8 cellular contexts compared by ENCODE assay signal in the genomic region with DNA sequence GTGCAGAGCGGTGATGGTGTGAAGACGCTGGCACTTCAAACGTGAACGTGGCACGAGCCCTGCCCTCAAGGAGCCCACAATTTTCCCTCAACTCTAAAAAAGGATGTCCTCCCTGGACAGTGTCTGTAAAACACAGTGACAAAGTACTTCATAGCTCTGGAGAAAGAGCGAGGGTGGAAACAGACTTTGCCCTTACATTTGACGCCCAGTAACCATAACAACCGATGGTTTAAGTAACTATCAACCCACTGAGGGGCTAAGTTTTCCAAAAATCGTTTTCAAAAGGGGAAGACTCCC. TPM values are rescaled to one million over a fixed set of nuclear protein-coding genes. Genes with fewer than 3 reads are reported as not detected.
DNase-seq lines count a peak whose midpoint lies in the region; ATAC-seq and TF ChIP-seq lines count a peak whose summit lies in the region.

No MANE protein-coding gene starts in this region.

- H3K4ac ChIP-seq in trophoblast cell (ENCODE audit: low read depth, low read length): peak overlapping the region; percentile 95

- no peak overlapping the region for H3K23ac ChIP-seq in trophoblast cell (ENCODE audit: low read length)

- TF ChIP-seq CTCF in Peyer's patch (IDR thresholded peaks at IDR 0.05): no peak
- no peak for TF ChIP-seq CTCF in fibroblast of mammary gland (conservative IDR thresholded peaks at IDR 0.05; ENCODE audit: control insufficient read depth, insufficient read depth, low read depth, low read length)

- H3K79me2 ChIP-seq in trophoblast cell (ENCODE audit: control insufficient read depth, insufficient read depth, low read length, poor library complexity): peaks cover 15% of the 10 kb centered on the region

- H2AK5ac ChIP-seq in trophoblast cell (ENCODE audit: low read length): no peak overlapping the region

- peak; percentile 2 for ATAC-seq in GM18909 (IDR thresholded peaks at IDR 0.05; ENCODE audit: poor library complexity, unreplicated experiment)
- ATAC-seq in GM18868 (IDR thresholded peaks at IDR 0.05; ENCODE audit: unreplicated experiment): no peak
- ATAC-seq in GM21528 (IDR thresholded peaks at IDR 0.05; ENCODE audit: low FRiP score, unreplicated experiment): no peak

- peak overlapping the region; percentile 48 for H2BK120ac ChIP-seq in trophoblast cell (ENCODE audit: insufficient read depth, low read length, poor library complexity)

- peak overlapping the region; percentile 78 for H3K9ac ChIP-seq in trophoblast cell (ENCODE audit: low read length)

- H4K12ac ChIP-seq in trophoblast cell (ENCODE audit: low read depth, low read length): no peak overlapping the region

- H3K9me3 ChIP-seq in Peyer's patch (no peaks in the 10 kb centered on the region), trophoblast cell (ENCODE audit: insufficient read depth, low read depth, low read length) (no peaks in the 10 kb centered on the region)

- peak overlapping the region; percentile 55 for H3K18ac ChIP-seq in trophoblast cell (ENCODE audit: low read length)

- no peak overlapping the region for H4K91ac ChIP-seq in trophoblast cell (ENCODE audit: low read depth, low read length)

- no peak for DNase-seq in Peyer's patch
- no peak for DNase-seq in fibroblast of mammary gland (ENCODE audit: low read depth)
- no peak for DNase-seq in trophoblast cell
- DNase-seq in ACHN: no peak
- DNase-seq in activated gamma-delta T cell (lab: John Stamatoyannopoulos, UW): no peak

- H3K4me2 ChIP-seq in trophoblast cell (ENCODE audit: low read length): peak overlapping the region; percentile 60

- H3K27ac ChIP-seq in Peyer's patch (peak overlapping the region; percentile 84 to 97 (median 90)), trophoblast cell (ENCODE audit: low read depth, low read length) (peak overlapping the region; percentile 58)

- H3K36me3 ChIP-seq in Peyer's patch (no peaks in the 10 kb centered on the region), trophoblast cell (ENCODE audit: control insufficient read depth in 1 of 2, insufficient read depth in 2 of 2, low read length in 2 of 2) (no peaks in the 10 kb centered on the region)

- peak overlapping the region; percentile 21 for H2BK12ac ChIP-seq in trophoblast cell (ENCODE audit: low read length)

- H3K14ac ChIP-seq in trophoblast cell (ENCODE audit: low read length): peak overlapping the region; percentile 38

- H3K79me1 ChIP-seq in trophoblast cell (ENCODE audit: low read length): peaks cover 25% of the 10 kb centered on the region

- in situ Hi-C loops in ACHN (cut with HindIII; ENCODE audit: low pct_ligation_motif_present, low pct_unique_long_range_greater_than_20kb, low sequenced_read_pairs): loop anchor here (25.0 kb wide), 1 partner anchor 225 kb away; no protein-coding TSS in a partner anchor

- no CpG with 5 or more reads among the region's 9 CpGs for WGBS in trophoblast cell (ENCODE audit: extremely low coverage, insufficient coverage, insufficient read length)

- TF ChIP-seq POLR2A in Peyer's patch (IDR thresholded peaks at IDR 0.05): peak in 1 of 2 donors; percentile 16

- H2BK5ac ChIP-seq in trophoblast cell (ENCODE audit: low read depth, low read length, poor library complexity): peak overlapping the region; percentile 38

- H3K4me1 ChIP-seq in Peyer's patch (peaks cover 0 to 26% (median 0%) of the 10 kb centered on the region in 4 donors), trophoblast cell (ENCODE audit: control insufficient read depth in 1 of 2, insufficient read depth in 2 of 2, low read length in 2 of 2) (peaks cover 23 to 25% of the 10 kb centered on the region in 2 experiments)

- H3K27me3 ChIP-seq in Peyer's patch (no peaks in the 10 kb centered on the region), trophoblast cell (ENCODE audit: insufficient read depth, low read length) (no peaks in the 10 kb centered on the region)

- no peak overlapping the region for H2AFZ ChIP-seq in trophoblast cell (ENCODE audit: insufficient read depth, low read length, poor library complexity)

- H4K8ac ChIP-seq in trophoblast cell (ENCODE audit: low read depth, low read length): peak overlapping the region; percentile 30

- H3K4me3 ChIP-seq in Peyer's patch (peak overlapping the region; percentile 88 to 99 (median 94)), fibroblast of mammary gland (ENCODE audit: control insufficient read depth, low read depth, low read length) (peak overlapping the region; percentile 75), trophoblast cell (ENCODE audit: low read depth, low read length) (peak overlapping the region; percentile 96)

RNA-seq across cellular contexts. Expression of gene TEX2, which starts 1.0 kb away (rescaled TPM):
- total RNA-seq in Peyer's patch: 10 to 100 TPM; 26.8 to 51.7 (median 44.9) TPM
- polyA plus RNA-seq in trophoblast cell (2013): 46.2 and 46.6 TPM in 2 replicates
